In genomic region chr2:96549967-96550786, GRCh38 we compare ENCODE assay signal across 11 cellular contexts. TPM values are rescaled to one million over a fixed set of nuclear protein-coding genes. Genes with fewer than 3 reads are reported as not detected.
DNase-seq lines count a peak whose midpoint lies in the region; FAIRE-seq and TF ChIP-seq lines count a peak whose summit lies in the region.
"Had no signal": no experiment of that assay in that cellular context is flagged by ENCODE, and none has a peak within 500 bp of the region (broad histone marks: within the 10 kb centered on the region; RNA-seq: fewer than 3 reads in every experiment).

No MANE protein-coding gene starts in this region.

- FAIRE-seq in urothelium cell line (lab: Jason Lieb, UNC) (no peak), frontal cortex (lab: Jason Lieb, UNC) (no peak)
- FAIRE-seq: GM19239 had no signal

- no peak overlapping the region for H3K4me3 ChIP-seq in astrocyte of the cerebellum (ENCODE audit: low read depth, low read length)

- peak; percentile 32 for TF ChIP-seq CTCF in astrocyte of the cerebellum (IDR thresholded peaks at IDR 0.05; ENCODE audit: low read depth, low read length, missing control alignments)

- peak; percentile 64 for DNase-seq in activated effector memory CD4-positive, alpha-beta T cell treated with anti-CD3 and anti-CD28 coated beads, Interleukin-2, amount 50 U/mL, for 16 hours
- DNase-seq in activated effector memory CD4-positive, alpha-beta T cell treated with Interleukin-2 at 50 U/mL for 16 hours, result no peak
- no peak for DNase-seq in astrocyte of the cerebellum (ENCODE audit: low read depth)
- peak; percentile 80 for DNase-seq in islet precursor cell
- DNase-seq in urothelium cell line (ENCODE audit: low spot score), result peak; percentile 74
- no peak for DNase-seq in frontal cortex (ENCODE audit: low spot score in 2 of 2)
- DNase-seq in T-helper 2 cell, result no peak
- no peak for DNase-seq in activated CD4-positive, alpha-beta T cell treated with anti-CD3 and anti-CD28 coated beads for 48 hours
- DNase-seq: occipital lobe; stimulated activated naive CD4-positive, alpha-beta T cell had no signal

- in situ Hi-C loops in astrocyte of the cerebellum (cut with HindIII; ENCODE audit: low sequenced_read_pairs), result loop anchor here (25.0 kb wide), 1 partner anchor 263 kb away; no protein-coding TSS in a partner anchor

RNA-seq across cellular contexts. Expression of gene ARID5A, which starts 13.6 kb away (rescaled TPM):
- total RNA-seq in frontal cortex, result 1.6 TPM

RNA-seq across cellular contexts. Expression of gene NEURL3, which starts 45.0 kb away (rescaled TPM):
- total RNA-seq in frontal cortex, result not detected

Comparison
In these comparisons a context has a peak if more than half of its experiments do, and no peak if none do; other contexts are left out.
1. DNase-seq: peak in activated effector memory CD4-positive, alpha-beta T cell treated with anti-CD3 and anti-CD28 coated beads, Interleukin-2, amount 50 U/mL, for 16 hours (single experiment), islet precursor cell (single experiment) and urothelium cell line (single experiment); none in activated effector memory CD4-positive, alpha-beta T cell treated with Interleukin-2 at 50 U/mL for 16 hours (single experiment), astrocyte of the cerebellum (single experiment), frontal cortex (0 of 2), T-helper 2 cell (0 of 5) and activated CD4-positive, alpha-beta T cell treated with anti-CD3 and anti-CD28 coated beads for 48 hours (single experiment).